ENCODE assay signal across 9 cellular contexts in the genomic region with DNA sequence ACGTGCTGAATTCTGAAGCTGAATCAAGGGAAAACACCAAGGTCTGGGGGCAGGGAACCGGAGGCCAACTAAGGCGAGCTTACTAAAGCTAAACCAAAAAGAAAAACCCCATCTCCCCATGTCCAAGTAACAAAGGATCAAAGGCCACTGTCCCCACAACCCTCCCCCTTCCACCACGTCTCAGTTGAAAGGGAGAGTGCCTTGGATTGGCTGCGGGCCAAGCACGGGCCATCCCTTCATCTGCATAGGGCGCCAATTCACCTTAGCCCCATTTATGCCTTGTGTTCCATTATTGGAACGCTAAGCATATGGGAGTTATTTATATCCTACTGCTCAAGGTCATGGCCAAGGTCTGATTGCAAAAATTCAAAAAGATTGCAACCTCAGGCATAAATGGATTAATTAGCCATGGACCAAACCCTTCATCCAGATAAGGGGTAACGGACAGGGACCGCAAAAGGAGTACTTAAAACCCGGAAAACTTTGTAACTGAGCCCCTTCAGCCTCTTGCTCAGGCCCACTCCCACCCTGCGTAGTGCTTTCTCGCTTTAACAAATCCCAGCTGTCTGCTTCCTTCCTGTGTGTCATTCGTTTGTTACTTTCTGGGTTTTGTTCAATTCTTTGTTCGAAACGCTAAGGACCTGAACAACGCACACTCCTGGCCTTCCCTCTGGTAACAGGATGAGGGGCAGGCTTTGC. TPM values are rescaled to one million over a fixed set of nuclear protein-coding genes. Genes with fewer than 3 reads are reported as not detected.
A peak's percentile ranks its signal among the peaks of the same experiment; 100 is the strongest.
DNase-seq lines count a peak whose midpoint lies in the region; ATAC-seq and TF ChIP-seq lines count a peak whose summit lies in the region.
"Had no signal": no experiment of that assay in that cellular context is flagged by ENCODE, and none has a peak within 500 bp of the region (broad histone marks: within the 10 kb centered on the region; RNA-seq: fewer than 3 reads in every experiment).

No MANE protein-coding gene starts in this region.

- POLR2A ChIA-PET in CD8-positive, alpha-beta T cell (lab: Charles Lee), result interaction anchor here (0.7 to 3.3 kb wide), 11 partner anchors 8 to 790 kb away, joined by 3 to 19 read pairs (median 6); a partner anchor contains a TSS
- POLR2A ChIA-PET in MCF 10A (lab: Yijun Ruan, JAX), result interaction anchor here (0.5 to 3.4 kb wide), 24 partner anchors 9 to 1093 kb away, joined by 3 to 21 read pairs (median 4); a partner anchor contains a TSS

- peak overlapping the region; percentile 91 for H3K4me3 ChIP-seq in CD8-positive, alpha-beta T cell (ENCODE audit: low read depth, low read length)

- peak; percentile 31 for TF ChIP-seq CTCF in CD8-positive, alpha-beta T cell (IDR thresholded peaks at IDR 0.05)
- TF ChIP-seq CTCF in MCF 10A (IDR thresholded peaks at IDR 0.05; ENCODE audit: unreplicated experiment), result no peak

- H3K36me3 Mint-ChIP-seq in CD8-positive, alpha-beta T cell, result peaks cover 25% of the 10 kb centered on the region
- H3K36me3 Mint-ChIP-seq in MCF 10A (ENCODE audit: insufficient read depth, unreplicated experiment), result peaks cover 23% of the 10 kb centered on the region

- DNase-seq in CD8-positive, alpha-beta T cell, result peak in 6 of 7 experiments; percentile 20 to 53 (median 42)
- DNase-seq in SK-N-DZ (ENCODE audit: low spot score) (peak; percentile 69), MCF 10A (ENCODE audit: unreplicated experiment) (no peak), left colon (peak; percentile 76 to 79), GM19240 (ENCODE audit: insufficient read length, low spot score) (no peak), NCI-H187 treated with DMSO at 0.1 percent for 48 hours (lab: John Stamatoyannopoulos, UW) (no peak)
- DNase-seq in stimulated activated CD4-positive, alpha-beta T cell treated with anti-CD3 and anti-CD28 coated beads, TNF-alpha, amount 100 ng/mL, for 24 hours (ENCODE audit: low read depth in 3 of 3), result peak in 2 of 3 experiments; percentile 16 to 56

- CTCF ChIA-PET in CD8-positive, alpha-beta T cell (lab: Charles Lee), result interaction anchor here (0.7 to 7.9 kb wide), 20 partner anchors 9 to 199 kb away, joined by 3 to 111 read pairs (median 4); a partner anchor contains a TSS
- CTCF ChIA-PET in MCF 10A (lab: Yijun Ruan, JAX), result interaction anchor here (0.6 to 6.2 kb wide), 23 partner anchors 11 to 1036 kb away, joined by 3 to 52 read pairs (median 4); a partner anchor contains a TSS

- BruUV-seq in MCF 10A (replicated peaks; lab: Mats Ljungman, UMichigan), result TSS peak; percentile 72

- H3K27ac Mint-ChIP-seq in CD8-positive, alpha-beta T cell, result peak overlapping the region; percentile 99
- peak overlapping the region; percentile 97 for H3K27ac Mint-ChIP-seq in MCF 10A (ENCODE audit: low read depth, unreplicated experiment)

- H3K4me1 ChIP-seq in CD8-positive, alpha-beta T cell (ENCODE audit: insufficient read depth, low read length), result peaks cover 30% of the 10 kb centered on the region

- no peaks in the 10 kb centered on the region for H3K9me3 ChIP-seq in CD8-positive, alpha-beta T cell (ENCODE audit: low read length)

- H3K27me3 ChIP-seq in CD8-positive, alpha-beta T cell (ENCODE audit: insufficient read depth, low read length), result no peaks in the 10 kb centered on the region

- no peak for ATAC-seq in CD8-positive, alpha-beta T cell
- ATAC-seq in HG02610 (IDR thresholded peaks at IDR 0.05; ENCODE audit: unreplicated experiment) (peak; percentile 19), left colon (peak; percentile 36)

- intact Hi-C loops in CD8-positive, alpha-beta T cell (cut with DNase I, micrococcal nuclease), result loop anchor here (1.0 to 10.0 kb wide), 12 partner anchors 13 to 457 kb away; a partner anchor contains a TSS
- intact Hi-C loops in MCF 10A (cut with micrococcal nuclease) (loop anchor here (1.0 kb wide), 1 partner anchor 33 kb away; no protein-coding TSS in a partner anchor), left colon (cut with DNase I, micrococcal nuclease) (no loop called here)

- H3K36me3 ChIP-seq in CD8-positive, alpha-beta T cell (ENCODE audit: insufficient read depth, low read length), result peaks cover 4% of the 10 kb centered on the region

- H3K4me3 Mint-ChIP-seq in CD8-positive, alpha-beta T cell, result peak overlapping the region; percentile 99
- H3K4me3 Mint-ChIP-seq in MCF 10A (ENCODE audit: unreplicated experiment), result peak overlapping the region; percentile 98

- peak overlapping the region; percentile 96 for H3K27ac ChIP-seq in CD8-positive, alpha-beta T cell (ENCODE audit: low read depth, low read length)

- no peaks in the 10 kb centered on the region for H3K9me3 Mint-ChIP-seq in CD8-positive, alpha-beta T cell
- no peaks in the 10 kb centered on the region for H3K9me3 Mint-ChIP-seq in MCF 10A (ENCODE audit: unreplicated experiment)

- H3K27me3 Mint-ChIP-seq in CD8-positive, alpha-beta T cell (ENCODE audit: low read depth), result no peaks in the 10 kb centered on the region
- H3K27me3 Mint-ChIP-seq in MCF 10A (ENCODE audit: insufficient read depth, unreplicated experiment), result no peaks in the 10 kb centered on the region

- H3K4me1 Mint-ChIP-seq in CD8-positive, alpha-beta T cell (ENCODE audit: low read depth), result peaks cover 43% of the 10 kb centered on the region
- H3K4me1 Mint-ChIP-seq in MCF 10A (ENCODE audit: insufficient read depth, unreplicated experiment), result peaks cover 22% of the 10 kb centered on the region

RNA-seq across cellular contexts. Expression of a gene that starts 0.8 kb away (rescaled TPM):
- total RNA-seq in CD8-positive, alpha-beta T cell, result 10 to 100 TPM; 56.3 to 62.0 TPM
- polyA plus RNA-seq in SK-N-DZ (2014; cell fraction: cytosol; rRNA removed), result 61.3 and 68.8 TPM in 2 replicates
- polyA plus RNA-seq in SK-N-DZ (2014; cell fraction: nucleus; rRNA removed), result 33.0 and 44.5 TPM in 2 replicates
- 50.5 and 50.7 TPM in 2 replicates for total RNA-seq in MCF 10A (2022)
- 100 to 1,000 TPM; 226 to 297 TPM for total RNA-seq in left colon

RNA-seq across cellular contexts. Expression of a gene that starts 1.6 kb away (rescaled TPM):
- not detected for total RNA-seq in CD8-positive, alpha-beta T cell
- not detected in 2 replicates for polyA plus RNA-seq in SK-N-DZ (2014; cell fraction: cytosol; rRNA removed)
- not detected in 2 replicates for polyA plus RNA-seq in SK-N-DZ (2014; cell fraction: nucleus; rRNA removed)
- total RNA-seq in MCF 10A (2022) (not detected in 2 replicates), left colon (not detected)
- total RNA-seq: NCI-H460 had no signal

RNA-seq across cellular contexts. Expression of a gene that starts 46.9 kb away (rescaled TPM):
- 10 to 100 TPM; 17.4 to 23.4 TPM for total RNA-seq in CD8-positive, alpha-beta T cell
- 15.0 and 16.7 TPM in 2 replicates for polyA plus RNA-seq in SK-N-DZ (2014; cell fraction: cytosol; rRNA removed)
- polyA plus RNA-seq in SK-N-DZ (2014; cell fraction: nucleus; rRNA removed), result 21.7 and 69.4 TPM in 2 replicates
- 43.2 and 69.1 TPM in 2 replicates for total RNA-seq in MCF 10A (2022)
- 10 to 100 TPM; 14.4 to 22.4 TPM for total RNA-seq in left colon

RNA-seq across cellular contexts. Expression of a gene that starts 50.8 kb away (rescaled TPM):
- not detected for total RNA-seq in CD8-positive, alpha-beta T cell
- polyA plus RNA-seq in SK-N-DZ (2014; cell fraction: cytosol; rRNA removed), result 16.8 and 26.2 TPM in 2 replicates
- polyA plus RNA-seq in SK-N-DZ (2014; cell fraction: nucleus; rRNA removed), result 48.0 and 51.3 TPM in 2 replicates
- 0.42 and 0.86 TPM in 2 replicates for total RNA-seq in MCF 10A (2022)
- total RNA-seq in left colon, result 1,000 to 10,000 TPM in 1 of 2 donors, 100 to 1,000 TPM in 1; 723 to 1,005 TPM

Comparison
In these comparisons a context has a peak if more than half of its experiments do, and no peak if none do; other contexts are left out.
1. DNase-seq: peak in CD8-positive, alpha-beta T cell (6 of 7), SK-N-DZ (single experiment), left colon (2 of 2) and stimulated activated CD4-positive, alpha-beta T cell treated with anti-CD3 and anti-CD28 coated beads, TNF-alpha, amount 100 ng/mL, for 24 hours (2 of 3); none in MCF 10A (single experiment), GM19240 (single experiment) and NCI-H187 treated with DMSO at 0.1 percent for 48 hours (single experiment).
2. intact Hi-C loops: an anchor here in CD8-positive, alpha-beta T cell (1.0 to 10.0 kb wide) and MCF 10A (1.0 kb wide); none called in left colon.